Comparison of ENCODE assay signal across 1 cellular context in the genomic region with DNA sequence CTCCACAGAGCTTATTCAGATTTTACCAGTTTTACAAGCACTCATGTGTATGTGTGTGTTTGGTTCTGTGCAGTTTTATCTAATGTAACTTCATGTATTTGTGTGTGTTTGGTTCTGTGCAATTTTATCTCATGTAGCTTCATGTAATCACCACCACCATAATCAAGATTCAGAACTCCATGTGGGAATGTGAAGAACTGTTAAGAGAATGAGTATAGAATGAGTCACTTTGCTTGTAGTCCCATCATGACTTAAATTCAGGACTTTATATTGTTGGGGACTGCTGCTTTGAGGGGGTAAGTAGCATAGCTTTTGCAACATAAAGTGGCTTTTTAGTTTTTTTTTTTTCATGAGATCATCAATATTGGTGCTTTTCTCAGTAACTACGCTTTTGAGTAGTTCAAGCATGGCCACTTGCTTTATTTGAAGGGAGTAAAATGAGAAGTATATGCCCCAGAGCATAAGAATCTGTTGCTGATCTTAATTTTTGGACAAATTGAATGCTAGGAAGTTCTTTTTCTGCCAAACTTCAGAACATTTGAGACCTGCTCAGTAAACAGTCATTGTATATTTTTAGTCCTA.
TF ChIP-seq lines count a peak whose summit lies in the region.

No MANE protein-coding gene starts in this region.

TF ChIP-seq in K562, 482 proteins besides CTCF, POLR2A, EP300 and RAD21:
- TF ChIP-seq, protein P1, sequence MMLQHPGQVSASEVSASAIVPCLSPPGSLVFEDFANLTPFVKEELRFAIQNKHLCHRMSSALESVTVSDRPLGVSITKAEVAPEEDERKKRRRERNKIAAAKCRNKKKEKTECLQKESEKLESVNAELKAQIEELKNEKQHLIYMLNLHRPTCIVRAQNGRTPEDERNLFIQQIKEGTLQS (IDR thresholded peaks at IDR 0.05): peak; percentile 48
- TF ChIP-seq, protein P1 (CRISPR knock-in tag; conservative IDR thresholded peaks at IDR 0.05): no peak
- peak; percentile 50 for TF ChIP-seq TAL1 (IDR thresholded peaks at IDR 0.05)
- peak; percentile 96 for TF ChIP-seq FOSL1 (tag; conservative IDR thresholded peaks at IDR 0.05)
- TF ChIP-seq HMG20B (CRISPR knock-in tag; IDR thresholded peaks at IDR 0.05): no peak
- TF ChIP-seq TEAD4 (IDR thresholded peaks at IDR 0.05; ENCODE audit: low read length): peak; percentile 71
- no peak for TF ChIP-seq TEAD4 (CRISPR knock-in tag; IDR thresholded peaks at IDR 0.05; ENCODE audit: borderline replicate concordance)
- no peak for TF ChIP-seq KDM1A (IDR thresholded peaks at IDR 0.05)
- TF ChIP-seq, protein P2, sequence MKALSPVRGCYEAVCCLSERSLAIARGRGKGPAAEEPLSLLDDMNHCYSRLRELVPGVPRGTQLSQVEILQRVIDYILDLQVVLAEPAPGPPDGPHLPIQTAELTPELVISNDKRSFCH (CRISPR knock-in tag; IDR thresholded peaks at IDR 0.05): no peak
- TF ChIP-seq, protein P2 (tag; IDR thresholded peaks at IDR 0.05): no peak
- TF ChIP-seq CBFA2T3 (IDR thresholded peaks at IDR 0.05): peak; percentile 81
- TF ChIP-seq TCF3 (CRISPR knock-in tag; IDR thresholded peaks at IDR 0.05): peak; percentile 65
- 0 out of 2 replicates have a peak, but pooled peaks have one; percentile 11 for TF ChIP-seq JUN (IDR thresholded peaks at IDR 0.05; ENCODE audit: borderline replicate concordance, low read depth, low read length)
- no peak for TF ChIP-seq JUN (CRISPR knock-in tag; IDR thresholded peaks at IDR 0.05; ENCODE audit: borderline replicate concordance)
- peak; percentile 60 for TF ChIP-seq CBFA2T2 (conservative IDR thresholded peaks at IDR 0.05)
- TF ChIP-seq ARID1B (IDR thresholded peaks at IDR 0.05): peak; percentile 85
- no peak for TF ChIP-seq HEY1 (CRISPR knock-in tag; IDR thresholded peaks at IDR 0.05; ENCODE audit: borderline replicate concordance)
- no peak for TF ChIP-seq MED1 (CRISPR knock-in tag; IDR thresholded peaks at IDR 0.05; ENCODE audit: borderline replicate concordance)
- TF ChIP-seq, protein P3, sequence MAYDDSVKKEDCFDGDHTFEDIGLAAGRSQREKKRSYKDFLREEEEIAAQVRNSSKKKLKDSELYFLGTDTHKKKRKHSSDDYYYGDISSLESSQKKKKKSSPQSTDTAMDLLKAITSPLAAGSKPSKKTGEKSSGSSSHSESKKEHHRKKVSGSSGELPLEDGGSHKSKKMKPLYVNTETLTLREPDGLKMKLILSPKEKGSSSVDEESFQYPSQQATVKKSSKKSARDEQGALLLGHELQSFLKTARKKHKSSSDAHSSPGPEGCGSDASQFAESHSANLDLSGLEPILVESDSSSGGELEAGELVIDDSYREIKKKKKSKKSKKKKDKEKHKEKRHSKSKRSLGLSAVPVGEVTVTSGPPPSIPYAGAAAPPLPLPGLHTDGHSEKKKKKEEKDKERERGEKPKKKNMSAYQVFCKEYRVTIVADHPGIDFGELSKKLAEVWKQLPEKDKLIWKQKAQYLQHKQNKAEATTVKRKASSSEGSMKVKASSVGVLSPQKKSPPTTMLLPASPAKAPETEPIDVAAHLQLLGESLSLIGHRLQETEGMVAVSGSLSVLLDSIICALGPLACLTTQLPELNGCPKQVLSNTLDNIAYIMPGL (CRISPR knock-in tag; IDR thresholded peaks at IDR 0.05): no peak
- TF ChIP-seq PCBP2 (IDR thresholded peaks at IDR 0.05; ENCODE audit: low read depth, low read length, poor library complexity, severe bottlenecking): no peak
- TF ChIP-seq SIN3A (IDR thresholded peaks at IDR 0.05; ENCODE audit: borderline replicate concordance in 2 of 2, control insufficient read depth in 1 of 2, low read depth in 2 of 2, low read length in 2 of 2): no peak
- peak; percentile 59; the same call in 1 of the 2 replicates for TF ChIP-seq SMARCC2 (IDR thresholded peaks at IDR 0.05; ENCODE audit: low read depth)
- TF ChIP-seq HOXB6 (CRISPR knock-in tag; IDR thresholded peaks at IDR 0.05; ENCODE audit: borderline replicate concordance): no peak
- TF ChIP-seq JUND (IDR thresholded peaks at IDR 0.05; ENCODE audit: borderline replicate concordance, low read depth, low read length): peak; percentile 76
- no peak; the same call in 2 of the 3 replicates for TF ChIP-seq JUND (tag; IDR thresholded peaks at IDR 0.05; ENCODE audit: borderline replicate concordance, low read depth, low read length)
- TF ChIP-seq KLF6 (CRISPR knock-in tag; IDR thresholded peaks at IDR 0.05; ENCODE audit: borderline replicate concordance): no peak
- TF ChIP-seq SMARCE1 (IDR thresholded peaks at IDR 0.05): peak; percentile 64; the same call in 1 of the 2 replicates
- TF ChIP-seq NCOR1 (IDR thresholded peaks at IDR 0.05): peak; percentile 45; the same call in 1 of the 2 replicates
- TF ChIP-seq ZNF165 (CRISPR knock-in tag; IDR thresholded peaks at IDR 0.05; ENCODE audit: borderline replicate concordance): no peak
- TF ChIP-seq, protein P4, sequence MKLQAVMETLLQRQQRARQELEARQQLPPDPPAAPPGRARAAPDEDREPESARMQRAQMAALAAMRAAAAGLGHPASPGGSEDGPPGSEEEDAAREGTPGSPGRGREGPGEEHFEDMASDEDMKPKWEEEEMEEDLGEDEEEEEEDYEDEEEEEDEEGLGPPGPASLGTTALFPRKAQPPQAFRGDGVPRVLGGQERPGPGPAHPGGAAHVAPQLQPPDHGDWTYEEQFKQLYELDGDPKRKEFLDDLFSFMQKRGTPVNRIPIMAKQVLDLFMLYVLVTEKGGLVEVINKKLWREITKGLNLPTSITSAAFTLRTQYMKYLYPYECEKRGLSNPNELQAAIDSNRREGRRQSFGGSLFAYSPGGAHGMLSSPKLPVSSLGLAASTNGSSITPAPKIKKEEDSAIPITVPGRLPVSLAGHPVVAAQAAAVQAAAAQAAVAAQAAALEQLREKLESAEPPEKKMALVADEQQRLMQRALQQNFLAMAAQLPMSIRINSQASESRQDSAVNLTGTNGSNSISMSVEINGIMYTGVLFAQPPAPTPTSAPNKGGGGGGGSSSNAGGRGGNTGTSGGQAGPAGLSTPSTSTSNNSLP (IDR thresholded peaks at IDR 0.05; ENCODE audit: borderline replicate concordance, low read depth, low read length): 0 out of 2 replicates have a peak, but pooled peaks have one; percentile 46
- no peak for TF ChIP-seq CREB1 (IDR thresholded peaks at IDR 0.05)
- TF ChIP-seq CREB1 (CRISPR knock-in tag; IDR thresholded peaks at IDR 0.05): no peak
- no peak for TF ChIP-seq BRD4 (IDR thresholded peaks at IDR 0.05)
- TF ChIP-seq SMARCA4 (IDR thresholded peaks at IDR 0.05): peak; percentile 71
- TF ChIP-seq STAT5A (IDR thresholded peaks at IDR 0.05; ENCODE audit: borderline replicate concordance, low read length): peak; percentile 20; the same call in 1 of the 2 replicates
- TF ChIP-seq, protein P5, sequence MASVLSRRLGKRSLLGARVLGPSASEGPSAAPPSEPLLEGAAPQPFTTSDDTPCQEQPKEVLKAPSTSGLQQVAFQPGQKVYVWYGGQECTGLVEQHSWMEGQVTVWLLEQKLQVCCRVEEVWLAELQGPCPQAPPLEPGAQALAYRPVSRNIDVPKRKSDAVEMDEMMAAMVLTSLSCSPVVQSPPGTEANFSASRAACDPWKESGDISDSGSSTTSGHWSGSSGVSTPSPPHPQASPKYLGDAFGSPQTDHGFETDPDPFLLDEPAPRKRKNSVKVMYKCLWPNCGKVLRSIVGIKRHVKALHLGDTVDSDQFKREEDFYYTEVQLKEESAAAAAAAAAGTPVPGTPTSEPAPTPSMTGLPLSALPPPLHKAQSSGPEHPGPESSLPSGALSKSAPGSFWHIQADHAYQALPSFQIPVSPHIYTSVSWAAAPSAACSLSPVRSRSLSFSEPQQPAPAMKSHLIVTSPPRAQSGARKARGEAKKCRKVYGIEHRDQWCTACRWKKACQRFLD (CRISPR knock-in tag; IDR thresholded peaks at IDR 0.05): no peak
- TF ChIP-seq ZNF324 (CRISPR knock-in tag; IDR thresholded peaks at IDR 0.05): no peak
- no peak for TF ChIP-seq ZNF561 (CRISPR knock-in tag; conservative IDR thresholded peaks at IDR 0.05)
- TF ChIP-seq SETDB1 (IDR thresholded peaks at IDR 0.05; ENCODE audit: low read length): no peak
- no peak for TF ChIP-seq KDM4B (IDR thresholded peaks at IDR 0.05; ENCODE audit: borderline replicate concordance in 2 of 2, low read depth in 1 of 2)
- no peak for TF ChIP-seq FUS (optimal IDR thresholded peaks at IDR 0.05; ENCODE audit: low read depth, low read length)
- no peak for TF ChIP-seq PTBP1 (IDR thresholded peaks at IDR 0.05; ENCODE audit: low read depth, low read length)
- peak; percentile 75 for TF ChIP-seq DPF2 (IDR thresholded peaks at IDR 0.05)
- TF ChIP-seq ZKSCAN1 (IDR thresholded peaks at IDR 0.05; ENCODE audit: low read depth, low read length): no peak
- TF ChIP-seq, protein P6, sequence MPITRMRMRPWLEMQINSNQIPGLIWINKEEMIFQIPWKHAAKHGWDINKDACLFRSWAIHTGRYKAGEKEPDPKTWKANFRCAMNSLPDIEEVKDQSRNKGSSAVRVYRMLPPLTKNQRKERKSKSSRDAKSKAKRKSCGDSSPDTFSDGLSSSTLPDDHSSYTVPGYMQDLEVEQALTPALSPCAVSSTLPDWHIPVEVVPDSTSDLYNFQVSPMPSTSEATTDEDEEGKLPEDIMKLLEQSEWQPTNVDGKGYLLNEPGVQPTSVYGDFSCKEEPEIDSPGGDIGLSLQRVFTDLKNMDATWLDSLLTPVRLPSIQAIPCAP (CRISPR knock-in tag; IDR thresholded peaks at IDR 0.05; ENCODE audit: borderline replicate concordance): no peak
- TF ChIP-seq ATF1 (CRISPR knock-in tag; IDR thresholded peaks at IDR 0.05): no peak
- no peak for TF ChIP-seq ATF1 (tag; IDR thresholded peaks at IDR 0.05)
- TF ChIP-seq BRD9 (IDR thresholded peaks at IDR 0.05; ENCODE audit: low read depth, partially characterized antibody): no peak
- TF ChIP-seq FOS (IDR thresholded peaks at IDR 0.05; ENCODE audit: extremely low read depth, insufficient read length): peak; percentile 14
